Comparison of ENCODE assay signal across 21 cellular contexts in the genomic region with DNA sequence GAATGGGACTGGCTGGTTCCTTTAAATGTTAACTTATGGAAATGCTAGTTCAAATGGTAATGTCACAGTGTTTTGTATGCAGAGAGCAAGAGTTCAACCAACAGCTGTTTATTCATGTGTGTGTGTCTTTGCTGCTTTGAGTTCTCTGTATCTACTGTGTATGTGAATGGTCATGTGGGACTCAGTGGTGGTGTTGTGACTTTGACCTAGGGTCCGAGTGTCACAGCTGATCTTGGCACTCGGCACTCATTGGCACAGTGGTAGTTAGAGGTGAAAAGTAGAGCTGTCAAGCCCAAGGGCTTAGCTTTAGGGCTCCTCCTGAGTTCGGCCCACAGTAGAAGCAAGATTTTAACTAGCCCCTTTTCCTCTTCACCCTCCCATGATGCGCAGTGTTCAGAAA.
"Had no signal": no experiment of that assay in that cellular context is flagged by ENCODE, and none has a peak within 500 bp of the region (broad histone marks: within the 10 kb centered on the region; RNA-seq: fewer than 3 reads in every experiment).

No MANE protein-coding gene starts in this region.

- H3K4me3 ChIP-seq: colonic mucosa, heart right ventricle, left ventricle myocardium inferior, thoracic aorta had no signal

- DNase-seq: caudate nucleus; colonic mucosa; effector CD4-positive, alpha-beta T cell; endodermal cell; heart right ventricle; hypothalamus; islet precursor cell; left ventricle myocardium inferior; mesendoderm; naive thymus-derived CD8-positive, alpha-beta T cell; right cardiac atrium; stimulated activated CD4-positive, alpha-beta T cell treated with anti-CD3 and anti-CD28 coated beads, Interleukin-4, amount 100 ng/mL, for 1 hour; stimulated activated CD8-positive, alpha-beta memory T cell treated with anti-CD3 and anti-CD28 coated beads, Interleukin-4, amount 100 ng/mL, for 48 hours; substantia nigra had no signal

- ATAC-seq: heart right ventricle; naive thymus-derived CD8-positive, alpha-beta T cell; right cardiac atrium; stimulated activated effector memory CD8-positive, alpha-beta T cell treated with anti-CD3 and anti-CD28 coated beads, Interleukin-12 subunit alpha, Interleukin-12 subunit beta, amount 100 ng/mL, for 72 hours had no signal

- H3K36me3 Mint-ChIP-seq: naive thymus-derived CD8-positive, alpha-beta T cell; stimulated activated effector memory CD8-positive, alpha-beta T cell treated with anti-CD3 and anti-CD28 coated beads, Interleukin-12 subunit alpha, Interleukin-12 subunit beta, amount 100 ng/mL, for 72 hours had no signal

- H3K4me1 ChIP-seq: colonic mucosa had no signal

- H3K4me3 Mint-ChIP-seq: endodermal cell; naive thymus-derived CD8-positive, alpha-beta T cell; stimulated activated effector memory CD8-positive, alpha-beta T cell treated with anti-CD3 and anti-CD28 coated beads, Interleukin-12 subunit alpha, Interleukin-12 subunit beta, amount 100 ng/mL, for 72 hours; stimulated activated naive CD8-positive, alpha-beta T cell treated with anti-CD3 and anti-CD28 coated beads, Interleukin-15, Interleukin-2, amounts not matched to agents 100 ng/mL and 50 ng/mL, for 24 hours; type B pancreatic cell had no signal

- H3K27ac ChIP-seq: colonic mucosa, heart right ventricle, left ventricle myocardium inferior, neutrophil, thoracic aorta had no signal

- H3K9me3 ChIP-seq: colonic mucosa, neutrophil had no signal

- H3K4me1 Mint-ChIP-seq: naive thymus-derived CD8-positive, alpha-beta T cell; stimulated activated effector memory CD8-positive, alpha-beta T cell treated with anti-CD3 and anti-CD28 coated beads, Interleukin-12 subunit alpha, Interleukin-12 subunit beta, amount 100 ng/mL, for 72 hours had no signal

- H3K9me3 Mint-ChIP-seq: stimulated activated effector memory CD8-positive, alpha-beta T cell treated with anti-CD3 and anti-CD28 coated beads, Interleukin-12 subunit alpha, Interleukin-12 subunit beta, amount 100 ng/mL, for 72 hours; stimulated activated naive CD8-positive, alpha-beta T cell treated with anti-CD3 and anti-CD28 coated beads, Interleukin-15, Interleukin-2, amounts not matched to agents 100 ng/mL and 50 ng/mL, for 24 hours had no signal

- H3K27me3 ChIP-seq: colonic mucosa, heart right ventricle, neutrophil had no signal

- FAIRE-seq: frontal cortex, urothelium cell line had no signal

- H3K27ac Mint-ChIP-seq: endodermal cell; naive thymus-derived CD8-positive, alpha-beta T cell; stimulated activated effector memory CD8-positive, alpha-beta T cell treated with anti-CD3 and anti-CD28 coated beads, Interleukin-12 subunit alpha, Interleukin-12 subunit beta, amount 100 ng/mL, for 72 hours; stimulated activated naive CD8-positive, alpha-beta T cell treated with anti-CD3 and anti-CD28 coated beads, Interleukin-15, Interleukin-2, amounts not matched to agents 100 ng/mL and 50 ng/mL, for 24 hours; type B pancreatic cell had no signal

- H3K27me3 Mint-ChIP-seq: stimulated activated naive CD8-positive, alpha-beta T cell treated with anti-CD3 and anti-CD28 coated beads, Interleukin-15, Interleukin-2, amounts not matched to agents 100 ng/mL and 50 ng/mL, for 24 hours; type B pancreatic cell had no signal

- H3K36me3 ChIP-seq: colonic mucosa, neutrophil had no signal
